1 cellular context compared by ENCODE assay signal in genomic region chr5:91028518-91028956, GRCh38.
TF ChIP-seq lines count a peak whose summit lies in the region.

No MANE protein-coding gene starts in this region.

TF ChIP-seq in K562, 482 proteins besides CTCF, POLR2A, EP300 and RAD21 (continued from another document and continues in another):
- TF ChIP-seq RNF219 (CRISPR knock-in tag; IDR thresholded peaks at IDR 0.05) (no peak), MEIS2 (IDR thresholded peaks at IDR 0.05; ENCODE audit: partially characterized antibody) (peak; percentile 56), ZBTB11 (CRISPR knock-in tag; IDR thresholded peaks at IDR 0.05) (no peak), ZNF586 (CRISPR knock-in tag; conservative IDR thresholded peaks at IDR 0.05) (no peak), PURB (CRISPR knock-in tag; IDR thresholded peaks at IDR 0.05; ENCODE audit: low read depth) (no peak), RREB1 (CRISPR knock-in tag; IDR thresholded peaks at IDR 0.05) (no peak), NFE2 (IDR thresholded peaks at IDR 0.05; ENCODE audit: low read depth) (peak; percentile 79), ZBTB5 (IDR thresholded peaks at IDR 0.05) (no peak), NCOA4 (IDR thresholded peaks at IDR 0.05; ENCODE audit: partially characterized antibody) (no peak), U2AF2 (optimal IDR thresholded peaks at IDR 0.05; ENCODE audit: low read depth, low read length) (no peak), ILK (tag; IDR thresholded peaks at IDR 0.05; ENCODE audit: borderline replicate concordance, low read depth) (no peak), DLX4 (CRISPR knock-in tag; IDR thresholded peaks at IDR 0.05) (no peak), ARID4B (CRISPR knock-in tag; IDR thresholded peaks at IDR 0.05) (no peak), MYNN (IDR thresholded peaks at IDR 0.05) (no peak), MYNN (CRISPR knock-in tag; IDR thresholded peaks at IDR 0.05) (no peak), SIX5 (IDR thresholded peaks at IDR 0.05; ENCODE audit: borderline replicate concordance in 1 of 2, insufficient read depth in 1 of 2, low read depth in 1 of 2, low read length in 2 of 2) (no peak), ZNF766 (CRISPR knock-in tag; conservative IDR thresholded peaks at IDR 0.05) (0 out of 2 replicates have a peak, but pooled peaks have one; percentile 54), SP2 (IDR thresholded peaks at IDR 0.05; ENCODE audit: extremely low read depth, low read depth, low read length, poor library complexity, severe bottlenecking) (no peak), MXI1 (IDR thresholded peaks at IDR 0.05; ENCODE audit: low read depth, low read length) (no peak), RFX5 (IDR thresholded peaks at IDR 0.05; ENCODE audit: low read depth, low read length) (no peak), SREBF2 (CRISPR knock-in tag; IDR thresholded peaks at IDR 0.05) (no peak), HMG20A (CRISPR knock-in tag; conservative IDR thresholded peaks at IDR 0.05) (no peak), RBM39 (optimal IDR thresholded peaks at IDR 0.05; ENCODE audit: low read depth, low read length) (no peak), ZNF232 (CRISPR knock-in tag; IDR thresholded peaks at IDR 0.05) (no peak), KDM5B (IDR thresholded peaks at IDR 0.05; ENCODE audit: insufficient replicate concordance, low read depth, low read length) (no peak), MED1 (CRISPR knock-in tag; IDR thresholded peaks at IDR 0.05; ENCODE audit: borderline replicate concordance) (no peak), RBM25 (IDR thresholded peaks at IDR 0.05; ENCODE audit: low read depth, low read length, severe bottlenecking) (no peak), ZNF507 (tag; conservative IDR thresholded peaks at IDR 0.05) (no peak), ZNF146 (CRISPR knock-in tag; IDR thresholded peaks at IDR 0.05; ENCODE audit: unreplicated experiment) (no peak), CC2D1A (IDR thresholded peaks at IDR 0.05) (no peak)
